Comparison of ENCODE assay signal across 8 cellular contexts in the genomic region with DNA sequence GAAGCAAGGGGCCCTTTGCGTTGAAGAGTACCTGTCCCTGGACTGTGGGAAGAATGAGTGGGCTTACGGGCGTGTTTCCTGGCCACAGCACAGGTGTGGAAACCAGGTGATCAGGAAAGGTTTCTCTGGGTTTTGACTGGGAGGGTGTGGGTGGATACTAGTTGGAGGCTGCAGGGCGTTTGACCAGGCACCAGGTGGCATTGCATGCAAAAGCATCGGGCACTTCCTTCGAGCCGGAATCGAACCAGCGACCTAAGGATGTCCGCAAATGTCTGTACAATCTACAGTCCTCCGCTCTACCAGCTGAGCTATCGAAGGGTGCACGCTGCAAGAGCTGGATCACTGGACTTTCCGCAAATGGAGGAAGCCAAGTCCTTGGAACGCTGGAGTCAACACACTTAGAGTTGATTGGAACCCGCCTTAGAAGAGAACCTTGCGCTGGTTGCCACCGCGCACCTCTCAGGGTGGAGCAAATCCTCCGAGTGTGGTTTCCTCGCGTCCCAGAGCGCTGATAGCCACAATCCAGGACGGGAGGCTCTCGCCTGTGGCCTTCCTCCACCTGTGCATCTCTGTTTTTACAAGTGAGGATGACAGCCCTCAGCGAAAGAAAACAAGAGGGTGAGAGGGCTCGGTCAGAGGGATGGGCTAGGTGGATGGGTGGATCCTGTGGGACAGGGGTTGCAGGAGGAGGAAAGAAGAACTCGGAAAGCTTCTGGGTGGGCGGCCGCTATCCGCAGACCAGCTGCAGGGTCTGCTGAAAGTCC. TPM values are rescaled to one million over a fixed set of nuclear protein-coding genes. Genes with fewer than 3 reads are reported as not detected.
DNase-seq lines count a peak whose midpoint lies in the region; ATAC-seq, FAIRE-seq and TF ChIP-seq lines count a peak whose summit lies in the region.

No MANE protein-coding gene starts in this region.

- no peaks in the 10 kb centered on the region for H3K36me3 ChIP-seq in HEK293 (ENCODE audit: control insufficient read depth in 2 of 2, insufficient read depth in 1 of 2, low read length in 2 of 2)

- H3K4me1 ChIP-seq in HEK293 (ENCODE audit: control insufficient read depth, insufficient read depth, low read length): no peaks in the 10 kb centered on the region

- POLR2A ChIA-PET in HEK293 (lab: Yijun Ruan, JAX): interaction anchor here (0.6 to 1.8 kb wide), 4 partner anchors 19 to 201 kb away, joined by 3 to 16 read pairs (median 4); no protein-coding TSS in a partner anchor

- no peaks in the 10 kb centered on the region for H3K9me3 Mint-ChIP-seq in memory B cell

- H3K4me1 Mint-ChIP-seq in memory B cell: peaks cover 36% of the 10 kb centered on the region

- no peaks in the 10 kb centered on the region for H3K9me3 ChIP-seq in HEK293 (ENCODE audit: control insufficient read depth, insufficient read depth, low read depth, low read length)

- FAIRE-seq in G401.6 (lab: Jason Lieb, UNC): peak; percentile 95

- DNase-seq in NCI-H1105 (lab: John Stamatoyannopoulos, UW): peak; percentile 77
- DNase-seq in activated CD4-positive, alpha-beta T cell treated with anti-CD3 and anti-CD28 coated beads for 4 hours: peak; percentile 69 to 72
- peak; percentile 30 to 42 for DNase-seq in dermis microvascular lymphatic vessel endothelial cell (ENCODE audit: low read depth in 2 of 2)
- DNase-seq in memory B cell (ENCODE audit: low spot score in 2 of 2): peak; percentile 78 to 80
- peak; percentile 43 for DNase-seq in stimulated activated CD8-positive, alpha-beta memory T cell treated with anti-CD3 and anti-CD28 coated beads, Interleukin-15, amount 100 ng/mL, for 1 hour (ENCODE audit: low read depth)
- DNase-seq in middle frontal gyrus (ENCODE audit: extremely low spot score, low spot score): no peak

- CTCF ChIA-PET in HEK293 (lab: Yijun Ruan, JAX): interaction anchor here (0.6 to 2.7 kb wide), 7 partner anchors 11 to 307 kb away, joined by 3 to 13 read pairs (median 6); no protein-coding TSS in a partner anchor

- peak overlapping the region; percentile 59; the same call in 1 of the 2 replicates for H3K27ac ChIP-seq in HEK293 (ENCODE audit: extremely low read depth, low read depth, low read length)

- H3K36me3 Mint-ChIP-seq in memory B cell: peaks cover 3% of the 10 kb centered on the region

- peak overlapping the region; percentile 59 for H3K4me3 ChIP-seq in HEK293 (ENCODE audit: low read depth, low read length)

- peak; percentile 86 for TF ChIP-seq CTCF in HEK293 (tag by site-specific recombination; IDR thresholded peaks at IDR 0.05)

- peak overlapping the region; percentile 92 for H3K4me3 Mint-ChIP-seq in memory B cell

- peak overlapping the region; percentile 81 for H3K27ac Mint-ChIP-seq in memory B cell

- peak; percentile 75 for ATAC-seq in memory B cell (ENCODE audit: low read depth)

- no peaks in the 10 kb centered on the region for H3K27me3 Mint-ChIP-seq in memory B cell

TF ChIP-seq in HEK293, 187 proteins besides CTCF, POLR2A, EP300 and RAD21 (continues in another document):
- TF ChIP-seq, protein P1, sequence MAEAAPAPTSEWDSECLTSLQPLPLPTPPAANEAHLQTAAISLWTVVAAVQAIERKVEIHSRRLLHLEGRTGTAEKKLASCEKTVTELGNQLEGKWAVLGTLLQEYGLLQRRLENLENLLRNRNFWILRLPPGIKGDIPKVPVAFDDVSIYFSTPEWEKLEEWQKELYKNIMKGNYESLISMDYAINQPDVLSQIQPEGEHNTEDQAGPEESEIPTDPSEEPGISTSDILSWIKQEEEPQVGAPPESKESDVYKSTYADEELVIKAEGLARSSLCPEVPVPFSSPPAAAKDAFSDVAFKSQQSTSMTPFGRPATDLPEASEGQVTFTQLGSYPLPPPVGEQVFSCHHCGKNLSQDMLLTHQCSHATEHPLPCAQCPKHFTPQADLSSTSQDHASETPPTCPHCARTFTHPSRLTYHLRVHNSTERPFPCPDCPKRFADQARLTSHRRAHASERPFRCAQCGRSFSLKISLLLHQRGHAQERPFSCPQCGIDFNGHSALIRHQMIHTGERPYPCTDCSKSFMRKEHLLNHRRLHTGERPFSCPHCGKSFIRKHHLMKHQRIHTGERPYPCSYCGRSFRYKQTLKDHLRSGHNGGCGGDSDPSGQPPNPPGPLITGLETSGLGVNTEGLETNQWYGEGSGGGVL (tag by site-specific recombination; IDR thresholded peaks at IDR 0.05): peak; percentile 94
- TF ChIP-seq, protein P2, sequence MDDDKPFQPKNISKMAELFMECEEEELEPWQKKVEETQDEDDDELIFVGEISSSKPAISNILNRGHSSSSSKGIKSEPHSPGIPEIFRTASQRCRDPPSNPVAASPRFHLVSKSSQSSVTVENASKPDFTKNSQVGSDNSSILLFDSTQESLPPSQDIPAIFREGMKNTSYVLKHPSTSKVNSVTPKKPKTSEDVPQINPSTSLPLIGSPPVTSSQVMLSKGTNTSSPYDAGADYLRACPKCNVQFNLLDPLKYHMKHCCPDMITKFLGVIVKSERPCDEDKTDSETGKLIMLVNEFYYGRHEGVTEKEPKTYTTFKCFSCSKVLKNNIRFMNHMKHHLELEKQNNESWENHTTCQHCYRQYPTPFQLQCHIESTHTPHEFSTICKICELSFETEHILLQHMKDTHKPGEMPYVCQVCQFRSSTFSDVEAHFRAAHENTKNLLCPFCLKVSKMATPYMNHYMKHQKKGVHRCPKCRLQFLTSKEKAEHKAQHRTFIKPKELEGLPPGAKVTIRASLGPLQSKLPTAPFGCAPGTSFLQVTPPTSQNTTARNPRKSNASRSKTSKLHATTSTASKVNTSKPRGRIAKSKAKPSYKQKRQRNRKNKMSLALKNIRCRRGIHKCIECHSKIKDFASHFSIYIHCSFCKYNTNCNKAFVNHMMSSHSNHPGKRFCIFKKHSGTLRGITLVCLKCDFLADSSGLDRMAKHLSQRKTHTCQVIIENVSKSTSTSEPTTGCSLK (tag by site-specific recombination; IDR thresholded peaks at IDR 0.05): no peak
- TF ChIP-seq ZNF366 (tag by site-specific recombination; conservative IDR thresholded peaks at IDR 0.05): peak; percentile 43; the same call in 1 of the 2 replicates
- TF ChIP-seq ZNF701 (tag by site-specific recombination; IDR thresholded peaks at IDR 0.05): no peak
- TF ChIP-seq IKZF3 (tag by site-specific recombination; IDR thresholded peaks at IDR 0.05): peak; percentile 85
- peak; percentile 84 for TF ChIP-seq ZNF324 (tag by site-specific recombination; IDR thresholded peaks at IDR 0.05)
- TF ChIP-seq ZNF776 (tag by site-specific recombination; IDR thresholded peaks at IDR 0.05; ENCODE audit: borderline replicate concordance): no peak
- TF ChIP-seq ZBTB21 (tag by site-specific recombination; IDR thresholded peaks at IDR 0.05): no peak; the same call in 1 of the 2 replicates
- TF ChIP-seq ZNF239 (tag by site-specific recombination; IDR thresholded peaks at IDR 0.05): 0 out of 2 replicates have a peak, but pooled peaks have one; percentile 25
- TF ChIP-seq ZNF664 (tag by site-specific recombination; IDR thresholded peaks at IDR 0.05): no peak
- TF ChIP-seq, protein P3, sequence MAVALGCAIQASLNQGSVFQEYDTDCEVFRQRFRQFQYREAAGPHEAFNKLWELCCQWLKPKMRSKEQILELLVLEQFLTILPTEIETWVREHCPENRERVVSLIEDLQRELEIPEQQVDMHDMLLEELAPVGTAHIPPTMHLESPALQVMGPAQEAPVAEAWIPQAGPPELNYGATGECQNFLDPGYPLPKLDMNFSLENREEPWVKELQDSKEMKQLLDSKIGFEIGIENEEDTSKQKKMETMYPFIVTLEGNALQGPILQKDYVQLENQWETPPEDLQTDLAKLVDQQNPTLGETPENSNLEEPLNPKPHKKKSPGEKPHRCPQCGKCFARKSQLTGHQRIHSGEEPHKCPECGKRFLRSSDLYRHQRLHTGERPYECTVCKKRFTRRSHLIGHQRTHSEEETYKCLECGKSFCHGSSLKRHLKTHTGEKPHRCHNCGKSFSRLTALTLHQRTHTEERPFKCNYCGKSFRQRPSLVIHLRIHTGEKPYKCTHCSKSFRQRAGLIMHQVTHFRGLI (tag by site-specific recombination; IDR thresholded peaks at IDR 0.05): 0 out of 2 replicates have a peak, but pooled peaks have one; percentile 17
- peak; percentile 46; the same call in 1 of the 2 replicates for TF ChIP-seq ZFP37 (tag by site-specific recombination; IDR thresholded peaks at IDR 0.05)
- peak; percentile 33; the same call in 1 of the 2 replicates for TF ChIP-seq SCRT1 (tag by site-specific recombination; IDR thresholded peaks at IDR 0.05; ENCODE audit: borderline replicate concordance)
- peak; percentile 93 for TF ChIP-seq KLF8 (tag by site-specific recombination; IDR thresholded peaks at IDR 0.05)
- TF ChIP-seq, protein P4, sequence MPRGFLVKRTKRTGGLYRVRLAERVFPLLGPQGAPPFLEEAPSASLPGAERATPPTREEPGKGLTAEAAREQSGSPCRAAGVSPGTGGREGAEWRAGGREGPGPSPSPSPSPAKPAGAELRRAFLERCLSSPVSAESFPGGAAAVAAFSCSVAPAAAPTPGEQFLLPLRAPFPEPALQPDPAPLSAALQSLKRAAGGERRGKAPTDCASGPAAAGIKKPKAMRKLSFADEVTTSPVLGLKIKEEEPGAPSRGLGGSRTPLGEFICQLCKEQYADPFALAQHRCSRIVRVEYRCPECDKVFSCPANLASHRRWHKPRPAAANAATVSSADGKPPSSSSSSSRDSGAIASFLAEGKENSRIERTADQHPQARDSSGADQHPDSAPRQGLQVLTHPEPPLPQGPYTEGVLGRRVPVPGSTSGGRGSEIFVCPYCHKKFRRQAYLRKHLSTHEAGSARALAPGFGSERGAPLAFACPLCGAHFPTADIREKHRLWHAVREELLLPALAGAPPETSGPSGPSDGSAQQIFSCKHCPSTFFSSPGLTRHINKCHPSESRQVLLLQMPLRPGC (tag by site-specific recombination; IDR thresholded peaks at IDR 0.05): peak; percentile 81; the same call in 1 of the 2 replicates
- peak; percentile 91 for TF ChIP-seq ZXDB (tag by site-specific recombination; IDR thresholded peaks at IDR 0.05)
- TF ChIP-seq, protein P5, sequence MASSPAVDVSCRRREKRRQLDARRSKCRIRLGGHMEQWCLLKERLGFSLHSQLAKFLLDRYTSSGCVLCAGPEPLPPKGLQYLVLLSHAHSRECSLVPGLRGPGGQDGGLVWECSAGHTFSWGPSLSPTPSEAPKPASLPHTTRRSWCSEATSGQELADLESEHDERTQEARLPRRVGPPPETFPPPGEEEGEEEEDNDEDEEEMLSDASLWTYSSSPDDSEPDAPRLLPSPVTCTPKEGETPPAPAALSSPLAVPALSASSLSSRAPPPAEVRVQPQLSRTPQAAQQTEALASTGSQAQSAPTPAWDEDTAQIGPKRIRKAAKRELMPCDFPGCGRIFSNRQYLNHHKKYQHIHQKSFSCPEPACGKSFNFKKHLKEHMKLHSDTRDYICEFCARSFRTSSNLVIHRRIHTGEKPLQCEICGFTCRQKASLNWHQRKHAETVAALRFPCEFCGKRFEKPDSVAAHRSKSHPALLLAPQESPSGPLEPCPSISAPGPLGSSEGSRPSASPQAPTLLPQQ (tag by site-specific recombination; IDR thresholded peaks at IDR 0.05): peak; percentile 80

RNA-seq across cellular contexts. Expression of a gene that starts 21.2 kb away (rescaled TPM):
- total RNA-seq in dermis microvascular lymphatic vessel endothelial cell: 16.2 and 26.9 TPM in 2 replicates

RNA-seq across cellular contexts. Expression of a gene that starts 21.7 kb away (rescaled TPM):
- total RNA-seq in dermis microvascular lymphatic vessel endothelial cell: not detected in 2 replicates

RNA-seq across cellular contexts. Expression of a gene that starts 25.4 kb away (rescaled TPM):
- 5.6 and 6.2 TPM in 2 replicates for total RNA-seq in dermis microvascular lymphatic vessel endothelial cell
